Comparison of ENCODE assay signal across 30 cellular contexts in the genomic region with DNA sequence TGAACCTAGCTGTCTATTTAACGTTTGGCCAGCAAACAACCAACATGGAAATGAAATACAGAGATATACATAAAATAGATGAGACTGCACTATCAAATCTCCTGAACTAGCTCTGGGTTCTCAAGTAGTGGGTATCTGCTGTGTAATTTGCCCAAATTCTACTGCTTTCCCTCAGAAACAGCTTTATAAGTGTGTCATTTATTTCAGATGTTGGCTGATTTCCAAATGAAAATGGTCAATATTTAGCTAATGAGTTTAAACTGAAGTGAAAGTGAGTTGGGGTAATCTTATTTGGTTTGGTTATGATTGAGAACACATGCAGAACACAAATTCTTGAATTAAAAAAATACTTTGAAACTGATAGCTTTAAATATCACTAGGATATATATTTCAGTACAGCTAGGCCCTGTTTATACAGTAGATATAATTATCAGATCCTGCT.
"Had no signal": no experiment of that assay in that cellular context is flagged by ENCODE, and none has a peak within 500 bp of the region (broad histone marks: within the 10 kb centered on the region; RNA-seq: fewer than 3 reads in every experiment).

No MANE protein-coding gene starts in this region.

- H3K27me3 ChIP-seq: brain microvascular endothelial cell, cardiac muscle cell had no signal

- ATAC-seq: activated naive CD4-positive, alpha-beta T cell treated with anti-CD3 and anti-CD28 coated beads, Interleukin-2, amount 50 U/mL, for 72 hours; activated naive CD8-positive, alpha-beta T cell treated with anti-CD3 and anti-CD28 coated beads, Interleukin-2, amount 50 U/mL, for 24 hours; activated T-cell treated with anti-CD3 and anti-CD28 coated beads, Interleukin-2, amount 50 U/mL, for 4 hours; K562; Panc1; T-cell had no signal

- H3K36me3 ChIP-seq: brain microvascular endothelial cell, cardiac muscle cell had no signal

- H3K27ac ChIP-seq: brain microvascular endothelial cell, cardiac muscle cell had no signal

- H3K4me3 ChIP-seq: cardiac muscle cell, K562 had no signal

- DNase-seq: activated B cell treated with CpG ODN at 0.5 μM for 24 hours; activated CD4-positive, alpha-beta T cell treated with anti-CD3 and anti-CD28 coated beads for 1 hour; activated CD4-positive, alpha-beta T cell treated with anti-CD3 and anti-CD28 coated beads, Interleukin-2, amount 10 ng/mL, durations not matched to agents 24 days and 14 days; activated CD4-positive, alpha-beta T cell treated with anti-CD3 and anti-CD28 coated beads, Interleukin-2, amount 50 U/mL, for 48 hours; activated CD8-positive, alpha-beta memory T cell treated with anti-CD3 and anti-CD28 coated beads for 24 hours; activated effector memory CD4-positive, alpha-beta T cell treated with anti-CD3 and anti-CD28 coated beads, Interleukin-2, amount 50 U/mL, for 16 hours; activated naive CD4-positive, alpha-beta T cell treated with Interleukin-2 at 50 U/mL for 16 hours; activated naive CD8-positive, alpha-beta T cell treated with anti-CD3 and anti-CD28 coated beads, Interleukin-2, amount 50 U/mL, for 24 hours; activated T-cell treated with anti-CD3 and anti-CD28 coated beads, Interleukin-2, amount 50 U/mL, for 4 hours; brain microvascular endothelial cell; Karpas-422; MM.1S; NCI-H1105 treated with DMSO at 0.1 percent for 48 hours; NCI-H1436 treated with DMSO at 0.1 percent for 48 hours; NCI-H187; NCI-H2081 treated with DMSO at 0.1 percent for 48 hours; NCI-H2171; NCI-H2227 treated with DMSO at 0.1 percent for 48 hours; NCI-H446 treated with DMSO at 0.1 percent for 48 hours; NCI-H526; NCI-H82; OCI-M1; RPMI8226; T-cell; T-helper 2 cell; T1000 had no signal
